Comparison of ENCODE assay signal across 8 cellular contexts in genomic region chr5:140362875-140363630, GRCh38. TPM values are rescaled to one million over a fixed set of nuclear protein-coding genes. Genes with fewer than 3 reads are reported as not detected.
DNase-seq lines count a peak whose midpoint lies in the region; ATAC-seq and TF ChIP-seq lines count a peak whose summit lies in the region.

No MANE protein-coding gene starts in this region.

- H3K9me3 ChIP-seq in A673 (ENCODE audit: low read depth, low read length, poor library complexity, severe bottlenecking) (no peaks in the 10 kb centered on the region), endodermal cell (ENCODE audit: control insufficient read depth, low read length) (no peaks in the 10 kb centered on the region)

- peak; percentile 79 for DNase-seq in A673 (ENCODE audit: low spot score)
- peak; percentile 78 for DNase-seq in NCI-H69 (lab: John Stamatoyannopoulos, UW)
- peak; percentile 59 to 72 for DNase-seq in activated CD8-positive, alpha-beta memory T cell treated with anti-CD3 and anti-CD28 coated beads for 4 hours (ENCODE audit: low read depth in 2 of 2)
- peak; percentile 98 for DNase-seq in endodermal cell
- DNase-seq in middle frontal gyrus (ENCODE audit: extremely low spot score, low spot score): peak; percentile 12
- DNase-seq in stimulated activated CD8-positive, alpha-beta memory T cell treated with anti-CD3 and anti-CD28 coated beads, Interleukin-4, amount 100 ng/mL, for 4 hours (ENCODE audit: low read depth in 2 of 2, low spot score in 1 of 2): peak; percentile 53 to 64

- H3K27me3 ChIP-seq in A673 (replicated peaks; ENCODE audit: insufficient read depth, low read depth, low read length, poor library complexity) (no peaks in the 10 kb centered on the region), endodermal cell (ENCODE audit: control insufficient read depth, insufficient read depth, low read length, poor library complexity, severe bottlenecking) (peaks cover 4% of the 10 kb centered on the region)

- H3K27ac Mint-ChIP-seq in endodermal cell: peak overlapping the region; percentile 68

- peaks cover 6% of the 10 kb centered on the region for H3K4me1 Mint-ChIP-seq in endodermal cell

- H3K36me3 ChIP-seq in A673 (ENCODE audit: insufficient read depth, low read length, poor library complexity, severe bottlenecking): no peaks in the 10 kb centered on the region
- no peaks in the 10 kb centered on the region for H3K36me3 ChIP-seq in endodermal cell (ENCODE audit: control insufficient read depth, insufficient read depth, low read length)

- H3K4me3 Mint-ChIP-seq in endodermal cell: peak overlapping the region; percentile 71

- intact Hi-C loops in A673 (cut with micrococcal nuclease; ENCODE audit: unreplicated experiment): loop anchor here (1.0 kb wide), 1 partner anchor 357 kb away; no protein-coding TSS in a partner anchor

- CTCF ChIA-PET in A673 (lab: Charles Lee): interaction anchor here (0.6 to 1.2 kb wide), 10 partner anchors 10 to 363 kb away, joined by 3 to 6 read pairs (median 4); no protein-coding TSS in a partner anchor

- H3K36me3 Mint-ChIP-seq in endodermal cell (ENCODE audit: low read depth): no peaks in the 10 kb centered on the region

- POLR2A ChIA-PET in A673 (lab: Charles Lee; ENCODE audit: low non-redundant PET): no interaction called here

- peaks cover 9% of the 10 kb centered on the region for H3K27me3 Mint-ChIP-seq in endodermal cell (ENCODE audit: insufficient read depth)

- ATAC-seq in GM18499 (IDR thresholded peaks at IDR 0.05; ENCODE audit: insufficient read depth, unreplicated experiment): peak; percentile 69
- peak; percentile 88 for ATAC-seq in HG02981 (IDR thresholded peaks at IDR 0.05; ENCODE audit: unreplicated experiment)

- H3K4me1 ChIP-seq in A673 (ENCODE audit: insufficient read depth, low read length, poor library complexity, severe bottlenecking) (no peaks in the 10 kb centered on the region), endodermal cell (ENCODE audit: control insufficient read depth, insufficient read depth, low read length) (no peaks in the 10 kb centered on the region)

- WGBS in endodermal cell (ENCODE audit: insufficient coverage in 1 of 2, insufficient read length in 1 of 2), 2 experiments: 12 to 21% methylated on average over 18 to 29 of the region's 29 CpGs

- H3K4me3 ChIP-seq in A673 (ENCODE audit: low read depth, low read length, poor library complexity, severe bottlenecking) (peak overlapping the region; percentile 28), endodermal cell (ENCODE audit: low read length) (peak overlapping the region; percentile 75)

- H3K27ac ChIP-seq in A673 (ENCODE audit: low read depth, low read length, poor library complexity, severe bottlenecking): no peak overlapping the region
- no peak overlapping the region for H3K27ac ChIP-seq in endodermal cell (ENCODE audit: low read depth, low read length)

- no peaks in the 10 kb centered on the region for H3K9me3 Mint-ChIP-seq in endodermal cell

- H3K9ac ChIP-seq in endodermal cell (ENCODE audit: extremely low read depth, low read length, poor library complexity, severe bottlenecking): no peak overlapping the region

- no TSS peak for BruUV-seq in A673 (replicated peaks; lab: Mats Ljungman, UMichigan)

- TF ChIP-seq CTCF in A673 (conservative IDR thresholded peaks at IDR 0.05; ENCODE audit: low read depth, low read length): peak; percentile 98
- peak; percentile 99 for TF ChIP-seq CTCF in endodermal cell (conservative IDR thresholded peaks at IDR 0.05)

RNA-seq across cellular contexts. Expression of gene SLC4A9, which starts 3.1 kb away (rescaled TPM):
- total RNA-seq in A673 (2021) (0.26 TPM in 1 of 2 replicates, not detected in the other), endodermal cell (1 to 10 TPM in 1 of 2 donors, under 1 TPM in 1; 0.79 to 1.4 TPM)
- polyA plus RNA-seq in endodermal cell (2013, experiment 1 of 2): not detected
- not detected for polyA plus RNA-seq in endodermal cell (2013, experiment 2 of 2)

RNA-seq across cellular contexts. Expression of gene HBEGF, which starts 16.6 kb away (rescaled TPM):
- 12.0 and 14.7 TPM in 2 replicates for total RNA-seq in A673 (2021)
- 1 to 10 TPM; 1.4 to 2.1 TPM for total RNA-seq in endodermal cell
- 1.8 TPM for polyA plus RNA-seq in endodermal cell (2013, experiment 1 of 2)
- polyA plus RNA-seq in endodermal cell (2013, experiment 2 of 2): 2.1 TPM

RNA-seq across cellular contexts. Expression of gene ANKHD1, which starts 38.6 kb away (rescaled TPM):
- total RNA-seq in A673 (2021): 167 and 169 TPM in 2 replicates
- total RNA-seq in endodermal cell: 10 to 100 TPM; 85.6 to 95.9 TPM
- polyA plus RNA-seq in endodermal cell (2013, experiment 1 of 2): 95.8 TPM
- polyA plus RNA-seq in endodermal cell (2013, experiment 2 of 2): 90.5 TPM

Comparison
In these comparisons a context has a peak if more than half of its experiments do, and no peak if none do; other contexts are left out.
1. DNase-seq: peak in every context shown above with its lines; median percentile 98 in endodermal cell; 79 in A673; 78 in NCI-H69; 66 in activated CD8-positive, alpha-beta memory T cell treated with anti-CD3 and anti-CD28 coated beads for 4 hours; 58 in stimulated activated CD8-positive, alpha-beta memory T cell treated with anti-CD3 and anti-CD28 coated beads, Interleukin-4, amount 100 ng/mL, for 4 hours; 12 in middle frontal gyrus.